Comparison of ENCODE assay signal across 1 cellular context in genomic region chrX:108022491-108023089, GRCh38.
TF ChIP-seq lines count a peak whose summit lies in the region.

No MANE protein-coding gene starts in this region.

TF ChIP-seq in endothelial cell of umbilical vein, 7 proteins besides CTCF, POLR2A, EP300 and RAD21 (continued from another document):
- TF ChIP-seq JUN (IDR thresholded peaks at IDR 0.05; ENCODE audit: borderline replicate concordance, insufficient read depth, insufficient read length, low read depth), result peak; percentile 70
TF ChIP-seq in endothelial cell of umbilical vein: peak in this region for 1.
